ENCODE assay signal across 16 cellular contexts in the genomic region with DNA sequence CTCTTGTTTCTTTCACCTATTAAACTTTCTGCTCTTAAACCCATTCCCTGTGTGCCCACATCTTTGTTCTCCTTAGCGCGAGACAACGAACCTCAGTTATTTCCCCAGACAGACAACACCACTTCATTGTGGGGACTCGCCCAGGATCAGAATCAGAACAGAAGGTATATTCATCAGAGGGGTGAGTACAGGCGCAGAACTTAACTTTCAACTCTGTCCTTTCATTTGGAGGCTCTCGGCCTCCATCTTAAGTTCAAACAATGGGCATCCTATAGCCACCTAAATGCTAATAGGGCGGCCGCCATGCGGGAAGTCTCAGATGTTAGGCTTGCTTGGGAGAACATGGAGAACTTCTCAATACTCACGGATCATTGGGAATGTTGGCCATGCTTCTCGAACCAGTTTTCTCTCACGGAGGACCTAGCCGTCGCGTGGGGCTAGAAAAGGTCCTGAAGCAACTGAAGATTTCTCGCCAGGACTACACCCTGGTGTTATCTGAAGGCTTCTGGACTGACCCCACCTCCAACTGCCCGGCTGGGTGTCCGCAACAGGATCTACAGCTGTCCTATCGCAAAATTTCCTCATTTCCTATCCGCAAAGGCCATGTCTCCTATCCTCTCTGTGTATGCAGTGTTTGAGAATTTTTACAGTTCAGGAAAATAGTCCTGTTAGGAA. TPM values are rescaled to one million over a fixed set of nuclear protein-coding genes. Genes with fewer than 3 reads are reported as not detected.
DNase-seq lines count a peak whose midpoint lies in the region; ATAC-seq and TF ChIP-seq lines count a peak whose summit lies in the region.
"Had no signal": no experiment of that assay in that cellular context is flagged by ENCODE, and none has a peak within 500 bp of the region (broad histone marks: within the 10 kb centered on the region; RNA-seq: fewer than 3 reads in every experiment).

No MANE protein-coding gene starts in this region.

- H3K27ac ChIP-seq in SJCRH30, result no peak overlapping the region
- no peak overlapping the region for H3K27ac ChIP-seq in neural progenitor cell
- H3K27ac ChIP-seq: neutrophil, suprapubic skin had no signal

- H3K9ac ChIP-seq in neural progenitor cell, result no peak overlapping the region

- H3F3A ChIP-seq in neural progenitor cell (ENCODE audit: low read depth), result no peaks in the 10 kb centered on the region

- H4K20me1 ChIP-seq in neural progenitor cell (ENCODE audit: low read depth), result no peaks in the 10 kb centered on the region

- ATAC-seq in GM21737 (IDR thresholded peaks at IDR 0.05; ENCODE audit: unreplicated experiment) (peak; percentile 19), HG03280 (IDR thresholded peaks at IDR 0.05; ENCODE audit: unreplicated experiment) (no peak), HG02759 (IDR thresholded peaks at IDR 0.05; ENCODE audit: unreplicated experiment) (no peak)

- peak overlapping the region; percentile 35 for H2AFZ ChIP-seq in neural progenitor cell (replicated peaks)

- no peaks in the 10 kb centered on the region for H3K79me2 ChIP-seq in neural progenitor cell (ENCODE audit: low read depth)

- no peaks in the 10 kb centered on the region for H3K9me3 ChIP-seq in SJCRH30 (replicated peaks)
- H3K9me3 ChIP-seq in neural progenitor cell (ENCODE audit: low read depth), result no peaks in the 10 kb centered on the region
- H3K9me3 ChIP-seq: neutrophil, suprapubic skin had no signal

- peak overlapping the region; percentile 52 for H3K4me3 ChIP-seq in SJCRH30
- peak overlapping the region; percentile 56 for H3K4me3 ChIP-seq in fibroblast of pulmonary artery (replicated peaks; ENCODE audit: low read depth, low read length)
- H3K4me3 ChIP-seq in neural progenitor cell, result peak overlapping the region; percentile 33
- H3K4me3 ChIP-seq: suprapubic skin had no signal

- peaks cover 2% of the 10 kb centered on the region for H3K4me1 Mint-ChIP-seq in neural progenitor cell
- H3K4me1 Mint-ChIP-seq: activated CD4-positive, alpha-beta T cell treated with anti-CD3 and anti-CD28 coated beads, Interleukin-2, amount 10 ng/mL, durations not matched to agents 7 days and 5 days had no signal

- no peaks in the 10 kb centered on the region for H3K36me3 Mint-ChIP-seq in neural progenitor cell
- H3K36me3 Mint-ChIP-seq: CD14-positive monocyte, T-cell had no signal

- no peak overlapping the region for H3K27ac Mint-ChIP-seq in neural progenitor cell
- H3K27ac Mint-ChIP-seq: activated CD4-positive, alpha-beta T cell treated with anti-CD3 and anti-CD28 coated beads, Interleukin-2, amount 10 ng/mL, durations not matched to agents 7 days and 5 days; CD14-positive monocyte; T-cell had no signal

- H3K27me3 ChIP-seq in SJCRH30 (no peaks in the 10 kb centered on the region), neural progenitor cell (peaks cover 7% of the 10 kb centered on the region)
- H3K27me3 ChIP-seq: suprapubic skin had no signal

- TF ChIP-seq CTCF in fibroblast of pulmonary artery (IDR thresholded peaks at IDR 0.05; ENCODE audit: low read length, missing control alignments), result no peak
- no peak for TF ChIP-seq CTCF in neural progenitor cell (IDR thresholded peaks at IDR 0.05)

- H3K36me3 ChIP-seq in SJCRH30 (no peaks in the 10 kb centered on the region), neural progenitor cell (no peaks in the 10 kb centered on the region)
- H3K36me3 ChIP-seq: neutrophil, suprapubic skin had no signal

- H3K4me3 Mint-ChIP-seq in neural progenitor cell, result no peak overlapping the region
- H3K4me3 Mint-ChIP-seq: activated CD4-positive, alpha-beta T cell treated with anti-CD3 and anti-CD28 coated beads, Interleukin-2, amount 10 ng/mL, durations not matched to agents 7 days and 5 days; CD14-positive monocyte; T-cell had no signal

- DNase-seq in SJCRH30 (peak in 1 of 2 experiments; percentile 26), fibroblast of pulmonary artery (ENCODE audit: low read depth) (no peak), neural progenitor cell (ENCODE audit: low spot score) (peak; percentile 11), nucleus accumbens (lab: John Stamatoyannopoulos, UW) (no peak), AG08395 (ENCODE audit: low spot score) (no peak)

- no peaks in the 10 kb centered on the region for H3K9me3 Mint-ChIP-seq in neural progenitor cell
- H3K9me3 Mint-ChIP-seq: activated CD4-positive, alpha-beta T cell treated with anti-CD3 and anti-CD28 coated beads, Interleukin-2, amount 10 ng/mL, durations not matched to agents 7 days and 5 days; T-cell had no signal

- H3K27me3 Mint-ChIP-seq in neural progenitor cell (ENCODE audit: insufficient read depth, low read depth), result peaks cover 5% of the 10 kb centered on the region

- H3K4me1 ChIP-seq in SJCRH30 (no peaks in the 10 kb centered on the region), neural progenitor cell (peaks cover under 1% of the 10 kb centered on the region)
- H3K4me1 ChIP-seq: suprapubic skin had no signal

- peak overlapping the region; percentile 65 for H3K4me2 ChIP-seq in neural progenitor cell

RNA-seq across cellular contexts. Expression of a gene that starts 13.4 kb away (rescaled TPM):
- 2.0 and 2.2 TPM in 2 replicates for total RNA-seq in SJCRH30 (2014; rRNA removed; shearing (Covaris generic))
- 7.7 and 8.9 TPM in 2 replicates for total RNA-seq in neural progenitor cell (ENCODE audit: low replicate concordance)

RNA-seq across cellular contexts. Expression of a gene that starts 29.0 kb away (rescaled TPM):
- total RNA-seq in SJCRH30 (2014; rRNA removed; shearing (Covaris generic)), result 10.1 and 10.3 TPM in 2 replicates
- 13.3 and 22.1 TPM in 2 replicates for total RNA-seq in neural progenitor cell (ENCODE audit: low replicate concordance)

RNA-seq across cellular contexts. Expression of a gene that starts 30.3 kb away (rescaled TPM):
- 0.18 TPM in 1 of 2 replicates, not detected in the other for total RNA-seq in SJCRH30 (2014; rRNA removed; shearing (Covaris generic))
- total RNA-seq in neural progenitor cell (ENCODE audit: low replicate concordance), result 8.9 and 12.4 TPM in 2 replicates
- total RNA-seq: HT1080 had no signal

RNA-seq across cellular contexts. Expression of a gene that starts 40.9 kb away (rescaled TPM):
- total RNA-seq in SJCRH30 (2014; rRNA removed; shearing (Covaris generic)), result not detected in 2 replicates
- total RNA-seq in neural progenitor cell (ENCODE audit: low replicate concordance), result not detected in 2 replicates
- total RNA-seq: activated CD4-positive, alpha-beta T cell treated with anti-CD3 and anti-CD28 coated beads, Interleukin-2, amount 10 ng/mL, durations not matched to agents 7 days and 5 days; H7; HT1080; liver; suprapubic skin; T-cell had no signal
